ENCODE assay signal across 8 cellular contexts in genomic region chr19:42254083-42254849, GRCh38. TPM values are rescaled to one million over a fixed set of nuclear protein-coding genes. Genes with fewer than 3 reads are reported as not detected.
DNase-seq lines count a peak whose midpoint lies in the region; ATAC-seq, FAIRE-seq and TF ChIP-seq lines count a peak whose summit lies in the region.

No MANE protein-coding gene starts in this region.

- no peak for DNase-seq in CD14-positive monocyte (ENCODE audit: low spot score)
- peak; percentile 93 for DNase-seq in NCI-H2227 (lab: John Stamatoyannopoulos, UW; ENCODE audit: unreplicated experiment)
- DNase-seq in activated CD8-positive, alpha-beta T cell treated with anti-CD3 and anti-CD28 coated beads, Interleukin-2, amount 10 ng/mL, durations not matched to agents 7 days and 5 days: peak; percentile 83
- DNase-seq in effector memory CD8-positive, alpha-beta T cell: peak; percentile 60 to 62 (median 62)
- DNase-seq in mesendoderm: peak; percentile 86
- peak; percentile 45 for DNase-seq in stimulated activated CD8-positive, alpha-beta memory T cell treated with anti-CD3 and anti-CD28 coated beads, Interleukin-15, amount 100 ng/mL, for 24 hours (ENCODE audit: low read depth)
- no peak for DNase-seq in RCC 7860 (ENCODE audit: low spot score)

- TF ChIP-seq CTCF in CD14-positive monocyte (IDR thresholded peaks at IDR 0.05): no peak

- FAIRE-seq in RCC 7860 (lab: Jason Lieb, UNC): no peak

- H3K4me1 ChIP-seq in mesendoderm (ENCODE audit: control insufficient read depth, low read depth, low read length): peaks cover 11% of the 10 kb centered on the region

- H3K27me3 Mint-ChIP-seq in CD14-positive monocyte (ENCODE audit: low read depth in 3 of 3): peaks cover 17 to 32% (median 24%) of the 10 kb centered on the region in 3 donors
- peaks cover 7% of the 10 kb centered on the region for H3K27me3 Mint-ChIP-seq in activated CD8-positive, alpha-beta T cell treated with anti-CD3 and anti-CD28 coated beads, Interleukin-2, amount 10 ng/mL, durations not matched to agents 7 days and 5 days (ENCODE audit: low read depth)
- H3K27me3 Mint-ChIP-seq in effector memory CD8-positive, alpha-beta T cell: no peaks in the 10 kb centered on the region

- H3K79me1 ChIP-seq in mesendoderm (ENCODE audit: low read length): peaks cover 21% of the 10 kb centered on the region

- H3K36me3 ChIP-seq in mesendoderm (ENCODE audit: control insufficient read depth, insufficient read depth, low read length): peaks cover 5% of the 10 kb centered on the region

- H3K27me3 ChIP-seq in mesendoderm (ENCODE audit: insufficient read depth, low read length, poor library complexity): no peaks in the 10 kb centered on the region

- H3K27ac Mint-ChIP-seq in CD14-positive monocyte: peak overlapping the region; percentile 57 to 92 (median 77)
- H3K27ac Mint-ChIP-seq in activated CD8-positive, alpha-beta T cell treated with anti-CD3 and anti-CD28 coated beads, Interleukin-2, amount 10 ng/mL, durations not matched to agents 7 days and 5 days: peak overlapping the region; percentile 85
- H3K27ac Mint-ChIP-seq in effector memory CD8-positive, alpha-beta T cell: peak overlapping the region; percentile 56 to 67

- H3K4me1 Mint-ChIP-seq in CD14-positive monocyte: peaks cover 39% of the 10 kb centered on the region
- peaks cover 36% of the 10 kb centered on the region for H3K4me1 Mint-ChIP-seq in activated CD8-positive, alpha-beta T cell treated with anti-CD3 and anti-CD28 coated beads, Interleukin-2, amount 10 ng/mL, durations not matched to agents 7 days and 5 days (ENCODE audit: low read depth)
- H3K4me1 Mint-ChIP-seq in effector memory CD8-positive, alpha-beta T cell (ENCODE audit: low read depth in 2 of 2): peaks cover 24 to 27% of the 10 kb centered on the region in 2 donors

- H3K79me2 ChIP-seq in mesendoderm (ENCODE audit: control insufficient read depth, insufficient read depth, low read length): peaks cover 33% of the 10 kb centered on the region

- H3K4me3 Mint-ChIP-seq in CD14-positive monocyte: peak overlapping the region; percentile 79 to 84
- peak overlapping the region; percentile 74 for H3K4me3 Mint-ChIP-seq in activated CD8-positive, alpha-beta T cell treated with anti-CD3 and anti-CD28 coated beads, Interleukin-2, amount 10 ng/mL, durations not matched to agents 7 days and 5 days
- peak overlapping the region; percentile 86 to 96 for H3K4me3 Mint-ChIP-seq in effector memory CD8-positive, alpha-beta T cell

- H3K18ac ChIP-seq in mesendoderm (ENCODE audit: low read length): peak overlapping the region; percentile 81

- POLR2A ChIA-PET in activated CD8-positive, alpha-beta T cell treated with anti-CD3 and anti-CD28 coated beads, Interleukin-2, amount 10 ng/mL, durations not matched to agents 7 days and 5 days (lab: Charles Lee): no interaction called here

- no peak overlapping the region for H4K5ac ChIP-seq in mesendoderm (ENCODE audit: low read length)

- ATAC-seq in GM21723 (IDR thresholded peaks at IDR 0.05; ENCODE audit: unreplicated experiment): peak; percentile 23
- ATAC-seq in activated CD8-positive, alpha-beta T cell treated with anti-CD3 and anti-CD28 coated beads, Interleukin-2, amount 10 ng/mL, durations not matched to agents 7 days and 5 days: peak; percentile 41
- ATAC-seq in effector memory CD8-positive, alpha-beta T cell (replicated peaks): peak; percentile 46

- H3K23ac ChIP-seq in mesendoderm (ENCODE audit: low read length): peak overlapping the region; percentile 97

- peak overlapping the region; percentile 22 for H3K4me2 ChIP-seq in mesendoderm (ENCODE audit: low read length)

- WGBS in mesendoderm (ENCODE audit: extremely low coverage, insufficient coverage, low lambda C conversion rate): no CpG with 5 or more reads among the region's 70 CpGs

- peak overlapping the region; percentile 96 for H3K9ac ChIP-seq in mesendoderm (ENCODE audit: low read length)

- no peak overlapping the region for H2AK5ac ChIP-seq in mesendoderm (ENCODE audit: low read length)

- peak overlapping the region; percentile 88 for H3K4me3 ChIP-seq in mesendoderm (ENCODE audit: low read length)

- H3K36me3 Mint-ChIP-seq in CD14-positive monocyte: peaks cover 9 to 11% of the 10 kb centered on the region in 2 donors
- H3K36me3 Mint-ChIP-seq in activated CD8-positive, alpha-beta T cell treated with anti-CD3 and anti-CD28 coated beads, Interleukin-2, amount 10 ng/mL, durations not matched to agents 7 days and 5 days (ENCODE audit: low read depth): peaks cover 12% of the 10 kb centered on the region
- peaks cover 35% of the 10 kb centered on the region for H3K36me3 Mint-ChIP-seq in effector memory CD8-positive, alpha-beta T cell (ENCODE audit: insufficient read depth)

- CTCF ChIA-PET in activated CD8-positive, alpha-beta T cell treated with anti-CD3 and anti-CD28 coated beads, Interleukin-2, amount 10 ng/mL, durations not matched to agents 7 days and 5 days (lab: Charles Lee): no interaction called here

- peak overlapping the region; percentile 97 for H3K56ac ChIP-seq in mesendoderm (ENCODE audit: low read length)

- H2BK5ac ChIP-seq in mesendoderm (ENCODE audit: low read length): peak overlapping the region; percentile 88

- peak overlapping the region; percentile 95 for H3K4ac ChIP-seq in mesendoderm (ENCODE audit: low read depth, low read length)

- no peak overlapping the region for H2BK15ac ChIP-seq in mesendoderm (replicated peaks; ENCODE audit: low read depth)

- intact Hi-C loops in CD14-positive monocyte (cut with micrococcal nuclease): loop anchor here (2.0 to 5.0 kb wide), 3 partner anchors 15 to 37 kb away; partner anchors contain the start of genes CIC (in 2 of the 2) and DEDD2 (in 1 of the 2)

- H3K27ac ChIP-seq in mesendoderm (ENCODE audit: low read depth, low read length): peak overlapping the region; percentile 99

- H3K9me3 Mint-ChIP-seq in CD14-positive monocyte: peaks cover 0 to 2% (median 0%) of the 10 kb centered on the region in 7 donors
- H3K9me3 Mint-ChIP-seq in activated CD8-positive, alpha-beta T cell treated with anti-CD3 and anti-CD28 coated beads, Interleukin-2, amount 10 ng/mL, durations not matched to agents 7 days and 5 days (ENCODE audit: insufficient read depth): no peaks in the 10 kb centered on the region
- H3K9me3 Mint-ChIP-seq in effector memory CD8-positive, alpha-beta T cell: no peaks in the 10 kb centered on the region

- H2BK120ac ChIP-seq in mesendoderm (ENCODE audit: low read depth, low read length): peak overlapping the region; percentile 79

- no peak overlapping the region for H4K8ac ChIP-seq in mesendoderm (ENCODE audit: low read depth, low read length)

RNA-seq across cellular contexts. Expression of gene ERF, which starts 0.7 kb away (rescaled TPM):
- polyA plus RNA-seq in CD14-positive monocyte: 1 to 10 TPM; 2.3 to 3.4 TPM
- 10 to 100 TPM; 49.9 to 54.5 TPM for total RNA-seq in activated CD8-positive, alpha-beta T cell treated with anti-CD3 and anti-CD28 coated beads, Interleukin-2, amount 10 ng/mL, durations not matched to agents 7 days and 5 days
- 42.7 TPM for polyA plus RNA-seq in mesendoderm (2013, experiment 1 of 2)
- 42.7 TPM for polyA plus RNA-seq in mesendoderm (2013, experiment 2 of 2)

RNA-seq across cellular contexts. Expression of gene GSK3A, which starts 11.9 kb away (rescaled TPM):
- polyA plus RNA-seq in CD14-positive monocyte: 10 to 100 TPM; 12.3 to 14.9 TPM
- total RNA-seq in activated CD8-positive, alpha-beta T cell treated with anti-CD3 and anti-CD28 coated beads, Interleukin-2, amount 10 ng/mL, durations not matched to agents 7 days and 5 days: 10 to 100 TPM; 48.2 to 49.0 TPM
- polyA plus RNA-seq in mesendoderm (2013, experiment 1 of 2): 71.8 TPM
- polyA plus RNA-seq in mesendoderm (2013, experiment 2 of 2): 66.5 TPM

RNA-seq across cellular contexts. Expression of gene CIC, which starts 14.8 kb away (rescaled TPM):
- under 1 TPM; 0.62 to 0.87 TPM for polyA plus RNA-seq in CD14-positive monocyte
- 10 to 100 TPM; 73.1 to 83.8 TPM for total RNA-seq in activated CD8-positive, alpha-beta T cell treated with anti-CD3 and anti-CD28 coated beads, Interleukin-2, amount 10 ng/mL, durations not matched to agents 7 days and 5 days
- 21.7 TPM for polyA plus RNA-seq in mesendoderm (2013, experiment 1 of 2)
- polyA plus RNA-seq in mesendoderm (2013, experiment 2 of 2): 22.2 TPM

RNA-seq across cellular contexts. Expression of gene ZNF526, which starts 34.2 kb away (rescaled TPM):
- polyA plus RNA-seq in CD14-positive monocyte: 1 to 10 TPM in 1 of 2 donors, under 1 TPM in 1; 0.96 to 1.3 TPM
- total RNA-seq in activated CD8-positive, alpha-beta T cell treated with anti-CD3 and anti-CD28 coated beads, Interleukin-2, amount 10 ng/mL, durations not matched to agents 7 days and 5 days: 10 to 100 TPM; 19.5 to 21.5 TPM
- polyA plus RNA-seq in mesendoderm (2013, experiment 1 of 2): 5.9 TPM
- 6.1 TPM for polyA plus RNA-seq in mesendoderm (2013, experiment 2 of 2)

RNA-seq across cellular contexts. Expression of gene DEDD2, which starts 36.8 kb away (rescaled TPM):
- polyA plus RNA-seq in CD14-positive monocyte: 100 to 1,000 TPM; 125 to 133 TPM
- total RNA-seq in activated CD8-positive, alpha-beta T cell treated with anti-CD3 and anti-CD28 coated beads, Interleukin-2, amount 10 ng/mL, durations not matched to agents 7 days and 5 days: 10 to 100 TPM; 31.8 to 36.0 TPM
- polyA plus RNA-seq in mesendoderm (2013, experiment 1 of 2): 18.5 TPM
- polyA plus RNA-seq in mesendoderm (2013, experiment 2 of 2): 17.7 TPM

Comparison
In these comparisons a context has a peak if more than half of its experiments do, and no peak if none do; other contexts are left out.
1. DNase-seq: peak in NCI-H2227 (single experiment), activated CD8-positive, alpha-beta T cell treated with anti-CD3 and anti-CD28 coated beads, Interleukin-2, amount 10 ng/mL, durations not matched to agents 7 days and 5 days (single experiment), effector memory CD8-positive, alpha-beta T cell (3 of 3), mesendoderm (single experiment) and stimulated activated CD8-positive, alpha-beta memory T cell treated with anti-CD3 and anti-CD28 coated beads, Interleukin-15, amount 100 ng/mL, for 24 hours (single experiment); none in CD14-positive monocyte (single experiment) and RCC 7860 (single experiment).
2. Peak in every context shown above with its lines, with median percentiles within 50 percentile points of each other: H3K27ac Mint-ChIP-seq, H3K4me3 Mint-ChIP-seq and ATAC-seq.